8 cellular contexts compared by ENCODE assay signal in the genomic region with DNA sequence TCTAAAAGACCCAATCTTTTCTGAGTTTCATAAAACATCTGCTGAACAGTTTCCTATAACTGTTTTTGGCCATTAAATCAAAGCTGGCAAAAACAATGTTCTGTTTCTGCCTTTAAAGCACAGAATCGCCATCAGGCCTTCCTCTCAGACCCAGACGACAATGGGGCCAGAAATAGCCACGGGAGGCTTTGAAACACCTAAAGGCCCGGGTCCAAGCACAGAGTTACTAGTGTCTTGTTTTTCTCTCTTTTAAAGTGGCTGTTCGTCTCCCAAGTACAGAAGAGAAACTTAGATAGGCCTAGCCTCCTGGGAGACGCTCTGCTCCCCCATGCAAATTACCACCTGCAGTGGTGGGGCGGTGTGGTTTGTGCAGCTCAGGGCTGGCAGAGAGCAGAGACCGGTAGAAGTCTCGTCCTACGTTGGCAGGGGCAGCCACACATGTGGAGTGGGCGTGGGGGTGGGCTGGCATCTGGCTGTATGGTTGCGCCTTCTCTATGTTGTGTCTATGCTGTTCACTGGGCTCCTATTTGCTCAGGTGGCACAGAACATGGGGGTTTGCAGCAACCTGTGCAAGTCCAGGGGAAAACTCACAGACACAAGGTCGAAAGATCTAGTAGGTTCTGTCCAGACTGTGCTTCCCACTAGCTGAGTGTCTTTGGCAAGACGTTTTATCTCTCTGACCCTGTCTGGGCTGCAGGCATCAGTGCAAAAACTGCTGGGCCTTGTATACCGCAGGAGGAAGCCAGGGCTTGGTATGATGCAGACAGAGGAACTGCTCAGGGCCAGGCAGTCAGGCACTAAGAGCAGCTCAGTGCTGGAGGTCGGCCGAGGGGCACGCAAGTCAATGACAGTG. TPM values are rescaled to one million over a fixed set of nuclear protein-coding genes. Genes with fewer than 3 reads are reported as not detected.
DNase-seq lines count a peak whose midpoint lies in the region; ATAC-seq and TF ChIP-seq lines count a peak whose summit lies in the region.

No MANE protein-coding gene starts in this region.

- DNase-seq in GM19240 (ENCODE audit: insufficient read length, low spot score): peak; percentile 74
- DNase-seq in activated CD4-positive, alpha-beta T cell treated with anti-CD3 and anti-CD28 coated beads for 1 hour: peak; percentile 49
- DNase-seq in right cardiac atrium: peak in 1 of 3 donors; percentile 53
- DNase-seq in uterus: no peak
- DNase-seq in NCI-H2171 (lab: John Stamatoyannopoulos, UW): no peak
- no peak for DNase-seq in chondrocyte (ENCODE audit: low spot score)
- no peak for DNase-seq in NCI-H2029 treated with DMSO at 0.1 percent for 48 hours (lab: John Stamatoyannopoulos, UW)

- H3K4me1 ChIP-seq in right cardiac atrium (ENCODE audit: control insufficient read depth, insufficient read depth, low read length): peaks cover 7% of the 10 kb centered on the region
- H3K4me1 ChIP-seq in uterus: no peaks in the 10 kb centered on the region

- peaks cover 2% of the 10 kb centered on the region for H3K27me3 Mint-ChIP-seq in chondrocyte (ENCODE audit: low read depth)

- no peaks in the 10 kb centered on the region for H3K36me3 Mint-ChIP-seq in chondrocyte (ENCODE audit: low read depth)

- H3K36me3 ChIP-seq in uterus: no peaks in the 10 kb centered on the region

- TF ChIP-seq POLR2A in uterus (IDR thresholded peaks at IDR 0.05): no peak

- peak; percentile 95 for ATAC-seq in HG03066 (IDR thresholded peaks at IDR 0.05; ENCODE audit: low read depth, unreplicated experiment)
- ATAC-seq in right cardiac atrium: peak in 1 of 2 donors; percentile 50

- no peaks in the 10 kb centered on the region for H3K9me3 Mint-ChIP-seq in chondrocyte (ENCODE audit: low read depth)

- H3K4me3 ChIP-seq in right cardiac atrium (ENCODE audit: low read length) (no peak overlapping the region), uterus (no peak overlapping the region)

- H3K27ac ChIP-seq in right cardiac atrium (ENCODE audit: low read length) (peak overlapping the region; percentile 57), uterus (peak overlapping the region; percentile 59 to 68)

- WGBS in right cardiac atrium: 42% methylated on average over 18 of the region's 18 CpGs

- no peaks in the 10 kb centered on the region for H3K9me3 ChIP-seq in right cardiac atrium (ENCODE audit: control insufficient read depth, low read length)
- no peaks in the 10 kb centered on the region for H3K9me3 ChIP-seq in uterus

- H3K4me1 Mint-ChIP-seq in chondrocyte (ENCODE audit: low read depth): peaks cover 10% of the 10 kb centered on the region

- TF ChIP-seq CTCF in uterus (IDR thresholded peaks at IDR 0.05): no peak
- no peak for TF ChIP-seq CTCF in chondrocyte (IDR thresholded peaks at IDR 0.05)

- H3K27me3 ChIP-seq in right cardiac atrium (ENCODE audit: control insufficient read depth, insufficient read depth) (no peaks in the 10 kb centered on the region), uterus (no peaks in the 10 kb centered on the region)

- no peak overlapping the region for H3K27ac Mint-ChIP-seq in chondrocyte (ENCODE audit: unreplicated experiment)

- intact Hi-C loops in right cardiac atrium (cut with DNase I) (no loop called here), uterus (cut with DNase I; ENCODE audit: low total_unique reads) (no loop called here)

- no peak overlapping the region for H3K4me3 Mint-ChIP-seq in chondrocyte (ENCODE audit: unreplicated experiment)

RNA-seq across cellular contexts. Expression of a gene that starts 23.6 kb away (rescaled TPM):
- 10 to 100 TPM; 38.3 to 60.6 (median 55.3) TPM for total RNA-seq in right cardiac atrium
- 24.5 TPM for polyA plus RNA-seq in right cardiac atrium
- 10 to 100 TPM; 24.1 to 80.9 (median 58.3) TPM for total RNA-seq in uterus
- 31.6 to 115 TPM (median 115 TPM) in 3 replicates for total RNA-seq in chondrocyte

Comparison
In these comparisons a context has a peak if more than half of its experiments do, and no peak if none do; other contexts are left out.
1. DNase-seq: peak in GM19240 (single experiment) and activated CD4-positive, alpha-beta T cell treated with anti-CD3 and anti-CD28 coated beads for 1 hour (single experiment); none in uterus (0 of 2), NCI-H2171 (single experiment), chondrocyte (single experiment) and NCI-H2029 treated with DMSO at 0.1 percent for 48 hours (single experiment).